Comparison of ENCODE assay signal across 22 cellular contexts in the genomic region with DNA sequence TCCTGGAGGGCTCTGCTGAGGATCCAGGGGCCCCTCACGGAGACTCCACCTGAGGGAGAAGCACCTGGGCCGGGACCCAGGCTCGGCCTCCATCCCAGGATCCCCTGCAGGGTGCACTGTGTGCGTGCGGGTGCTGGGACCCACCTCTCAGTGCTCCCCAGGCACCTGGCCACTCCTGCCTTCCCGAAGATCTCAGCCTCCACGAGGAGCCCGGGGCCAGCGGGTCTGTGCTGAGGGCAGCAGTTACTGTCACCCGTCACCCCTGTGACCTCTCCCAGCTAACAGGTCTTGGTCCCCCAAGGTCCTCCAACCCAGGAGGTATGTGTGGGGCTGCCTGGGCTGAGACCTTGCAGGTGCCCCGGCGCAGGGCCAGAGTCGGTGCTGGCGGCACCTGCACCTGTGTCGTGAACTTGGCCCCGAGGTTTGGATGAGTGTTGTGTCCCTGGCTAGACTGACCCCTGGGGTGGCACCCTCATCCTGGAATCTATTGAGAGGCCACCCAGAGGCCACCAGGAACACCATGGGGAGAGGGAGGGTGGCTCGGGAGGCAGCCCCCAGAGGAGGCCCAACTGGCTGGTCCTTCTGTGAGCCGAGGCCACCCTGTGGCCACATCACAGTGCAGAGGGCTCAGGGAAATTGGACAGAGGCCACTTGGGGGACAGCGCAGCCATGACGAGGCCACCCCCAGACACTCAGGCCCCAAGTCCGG. TPM values are rescaled to one million over a fixed set of nuclear protein-coding genes. Genes with fewer than 3 reads are reported as not detected.
A peak's percentile ranks its signal among the peaks of the same experiment; 100 is the strongest.
DNase-seq lines count a peak whose midpoint lies in the region; ATAC-seq and TF ChIP-seq lines count a peak whose summit lies in the region.
"Had no signal": no experiment of that assay in that cellular context is flagged by ENCODE, and none has a peak within 500 bp of the region (broad histone marks: within the 10 kb centered on the region; RNA-seq: fewer than 3 reads in every experiment).

No MANE protein-coding gene starts in this region.

- no peak overlapping the region for H3K9ac ChIP-seq in SK-N-SH

- intact Hi-C loops in posterior vena cava (cut with DNase I), result loop anchor here (5.0 kb wide), 2 partner anchors 36 to 46 kb away; no protein-coding TSS in a partner anchor

- DNase-seq in SK-N-SH (peak; percentile 33), foreskin fibroblast (no peak), posterior vena cava (ENCODE audit: low spot score) (peak; percentile 72), NAMALWA (ENCODE audit: low spot score) (no peak), anterior cingulate cortex (lab: John Stamatoyannopoulos, UW) (no peak)
- DNase-seq: activated CD4-positive, alpha-beta T cell treated with anti-CD3 and anti-CD28 coated beads, Interleukin-2, amount 10 ng/mL, durations not matched to agents 7 days and 5 days; activated CD8-positive, alpha-beta memory T cell treated with anti-CD3 and anti-CD28 coated beads, Interleukin-2, amount 50 U/mL, for 48 hours; activated gamma-delta T cell treated with Interleukin-2 at 50 U/mL for 16 hours; central memory CD4-positive, alpha-beta T cell; DMS79 treated with DMSO at 0.1 percent for 48 hours; H7; midbrain; NCI-H1105; NCI-H2081; NCI-H510A treated with DMSO at 0.1 percent for 48 hours; substantia nigra; uterus had no signal

- H3K9me2 ChIP-seq in SK-N-SH, result no peaks in the 10 kb centered on the region

- H3K27me3 ChIP-seq in SK-N-SH (ENCODE audit: insufficient read depth), result no peaks in the 10 kb centered on the region
- H3K27me3 ChIP-seq: gastroesophageal sphincter, uterus had no signal

- no peaks in the 10 kb centered on the region for H3K9me3 ChIP-seq in SK-N-SH
- H3K9me3 ChIP-seq: gastroesophageal sphincter, uterus had no signal

- no peak overlapping the region for H3K4me2 ChIP-seq in SK-N-SH

- H3K36me3 ChIP-seq in SK-N-SH (replicated peaks in 1 of 2; ENCODE audit: control insufficient read depth in 1 of 2, insufficient read depth in 2 of 2, low read length in 1 of 2), result peaks cover 0 to 4% of the 10 kb centered on the region in 2 experiments
- H3K36me3 ChIP-seq: uterus had no signal

- H2AFZ ChIP-seq in SK-N-SH (ENCODE audit: low read depth), result no peak overlapping the region

- TF ChIP-seq CTCF in SK-N-SH (IDR thresholded peaks at IDR 0.05), result no peak
- 0 out of 2 replicates have a peak, but pooled peaks have one; percentile 18 for TF ChIP-seq CTCF in VCaP (conservative IDR thresholded peaks at IDR 0.05)
- TF ChIP-seq CTCF in foreskin fibroblast (IDR thresholded peaks at IDR 0.05; ENCODE audit: low read depth, low read length), result peak; percentile 6

- 95% methylated on average over 8 of the region's 21 CpGs for WGBS in SK-N-SH (ENCODE audit: low lambda C conversion rate)

- POLR2A ChIA-PET in SK-N-SH (lab: Yijun Ruan, JAX), result no interaction called here

- no peak for TF ChIP-seq EP300 in SK-N-SH (IDR thresholded peaks at IDR 0.05; ENCODE audit: borderline replicate concordance in 1 of 2, low read depth in 1 of 2, low read length in 1 of 2)

- no peaks in the 10 kb centered on the region for H3F3A ChIP-seq in SK-N-SH (replicated peaks; ENCODE audit: insufficient read depth)

- ATAC-seq in SK-N-SH treated with all-trans-retinoic acid at 6 μM for 48 hours, result no peak
- ATAC-seq in GM18909 (IDR thresholded peaks at IDR 0.05; ENCODE audit: poor library complexity, unreplicated experiment), result no peak
- ATAC-seq: gastroesophageal sphincter had no signal

- no peak overlapping the region for H3K4me3 ChIP-seq in SK-N-SH (ENCODE audit: low read depth in 2 of 2, low read length in 1 of 2)
- H3K4me3 ChIP-seq in foreskin fibroblast (ENCODE audit: low read depth in 1 of 2, low read length in 2 of 2), result no peak overlapping the region
- H3K4me3 ChIP-seq: gastroesophageal sphincter, uterus had no signal

- H3K79me2 ChIP-seq in SK-N-SH (ENCODE audit: insufficient read depth), result no peaks in the 10 kb centered on the region

- no peak for TF ChIP-seq RAD21 in SK-N-SH (IDR thresholded peaks at IDR 0.05; ENCODE audit: low read length)

- no peaks in the 10 kb centered on the region for H3K4me1 ChIP-seq in SK-N-SH (ENCODE audit: control insufficient read depth in 1 of 2, insufficient read depth in 2 of 2, low read depth in 1 of 2, low read length in 1 of 2)
- H3K4me1 ChIP-seq: gastroesophageal sphincter, uterus had no signal

- CTCF ChIA-PET in SK-N-SH (lab: Yijun Ruan, JAX), result interaction anchor here (1.1 to 1.9 kb wide), 2 partner anchors 8 to 58 kb away, joined by 3 to 8 read pairs; no protein-coding TSS in a partner anchor

- H4K20me1 ChIP-seq in SK-N-SH (ENCODE audit: insufficient read depth), result no peaks in the 10 kb centered on the region

- no peak overlapping the region for H3K27ac ChIP-seq in SK-N-SH (ENCODE audit: low read depth in 2 of 2, low read length in 1 of 2)
- no peak overlapping the region for H3K27ac ChIP-seq in VCaP
- H3K27ac ChIP-seq: 22Rv1, gastroesophageal sphincter, uterus had no signal

TF ChIP-seq in SK-N-SH, 30 proteins besides CTCF, POLR2A, EP300 and RAD21 (continues in another document):
- TF ChIP-seq RXRA (IDR thresholded peaks at IDR 0.05; ENCODE audit: borderline replicate concordance, low read depth) (no peak), YY1 (IDR thresholded peaks at IDR 0.05; ENCODE audit: low read depth) (no peak), RCOR1 (IDR thresholded peaks at IDR 0.05; ENCODE audit: low read length) (no peak), TAF1 (IDR thresholded peaks at IDR 0.05; ENCODE audit: borderline replicate concordance, low read depth, low read length) (no peak)
- TF ChIP-seq, protein P1, sequence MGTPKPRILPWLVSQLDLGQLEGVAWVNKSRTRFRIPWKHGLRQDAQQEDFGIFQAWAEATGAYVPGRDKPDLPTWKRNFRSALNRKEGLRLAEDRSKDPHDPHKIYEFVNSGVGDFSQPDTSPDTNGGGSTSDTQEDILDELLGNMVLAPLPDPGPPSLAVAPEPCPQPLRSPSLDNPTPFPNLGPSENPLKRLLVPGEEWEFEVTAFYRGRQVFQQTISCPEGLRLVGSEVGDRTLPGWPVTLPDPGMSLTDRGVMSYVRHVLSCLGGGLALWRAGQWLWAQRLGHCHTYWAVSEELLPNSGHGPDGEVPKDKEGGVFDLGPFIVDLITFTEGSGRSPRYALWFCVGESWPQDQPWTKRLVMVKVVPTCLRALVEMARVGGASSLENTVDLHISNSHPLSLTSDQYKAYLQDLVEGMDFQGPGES (IDR thresholded peaks at IDR 0.05; ENCODE audit: low read depth, low read length), result no peak

TF ChIP-seq in SK-N-SH treated with all-trans-retinoic acid at 6 μM for 48 hours, 23 proteins besides CTCF, POLR2A, EP300 and RAD21 (continues in another document):
- TF ChIP-seq ISL1 (CRISPR knock-in tag; IDR thresholded peaks at IDR 0.05), result no peak
- no peak for TF ChIP-seq ESRRG (CRISPR knock-in tag; IDR thresholded peaks at IDR 0.05)
- no peak for TF ChIP-seq TCF4 (CRISPR knock-in tag; IDR thresholded peaks at IDR 0.05; ENCODE audit: borderline replicate concordance)
- no peak for TF ChIP-seq ZFP30 (CRISPR knock-in tag; IDR thresholded peaks at IDR 0.05)
- TF ChIP-seq, protein P2, sequence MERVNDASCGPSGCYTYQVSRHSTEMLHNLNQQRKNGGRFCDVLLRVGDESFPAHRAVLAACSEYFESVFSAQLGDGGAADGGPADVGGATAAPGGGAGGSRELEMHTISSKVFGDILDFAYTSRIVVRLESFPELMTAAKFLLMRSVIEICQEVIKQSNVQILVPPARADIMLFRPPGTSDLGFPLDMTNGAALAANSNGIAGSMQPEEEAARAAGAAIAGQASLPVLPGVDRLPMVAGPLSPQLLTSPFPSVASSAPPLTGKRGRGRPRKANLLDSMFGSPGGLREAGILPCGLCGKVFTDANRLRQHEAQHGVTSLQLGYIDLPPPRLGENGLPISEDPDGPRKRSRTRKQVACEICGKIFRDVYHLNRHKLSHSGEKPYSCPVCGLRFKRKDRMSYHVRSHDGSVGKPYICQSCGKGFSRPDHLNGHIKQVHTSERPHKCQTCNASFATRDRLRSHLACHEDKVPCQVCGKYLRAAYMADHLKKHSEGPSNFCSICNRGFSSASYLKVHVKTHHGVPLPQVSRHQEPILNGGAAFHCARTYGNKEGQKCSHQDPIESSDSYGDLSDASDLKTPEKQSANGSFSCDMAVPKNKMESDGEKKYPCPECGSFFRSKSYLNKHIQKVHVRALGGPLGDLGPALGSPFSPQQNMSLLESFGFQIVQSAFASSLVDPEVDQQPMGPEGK (CRISPR knock-in tag; IDR thresholded peaks at IDR 0.05; ENCODE audit: borderline replicate concordance), result no peak
- no peak for TF ChIP-seq GLIS3 (CRISPR knock-in tag; IDR thresholded peaks at IDR 0.05)
- TF ChIP-seq ZNF8 (CRISPR knock-in tag; IDR thresholded peaks at IDR 0.05), result no peak
- no peak for TF ChIP-seq ZNF70 (CRISPR knock-in tag; IDR thresholded peaks at IDR 0.05)
- no peak for TF ChIP-seq ARNTL (CRISPR knock-in tag; IDR thresholded peaks at IDR 0.05; ENCODE audit: borderline replicate concordance, low read depth)
- TF ChIP-seq BACH2 (CRISPR knock-in tag; IDR thresholded peaks at IDR 0.05; ENCODE audit: borderline replicate concordance), result no peak
- TF ChIP-seq RARB (CRISPR knock-in tag; IDR thresholded peaks at IDR 0.05), result no peak
- no peak for TF ChIP-seq ZNF565 (CRISPR knock-in tag; conservative IDR thresholded peaks at IDR 0.05; ENCODE audit: low read depth)
- TF ChIP-seq TOX (CRISPR knock-in tag; IDR thresholded peaks at IDR 0.05; ENCODE audit: borderline replicate concordance), result no peak
- TF ChIP-seq, protein P3, sequence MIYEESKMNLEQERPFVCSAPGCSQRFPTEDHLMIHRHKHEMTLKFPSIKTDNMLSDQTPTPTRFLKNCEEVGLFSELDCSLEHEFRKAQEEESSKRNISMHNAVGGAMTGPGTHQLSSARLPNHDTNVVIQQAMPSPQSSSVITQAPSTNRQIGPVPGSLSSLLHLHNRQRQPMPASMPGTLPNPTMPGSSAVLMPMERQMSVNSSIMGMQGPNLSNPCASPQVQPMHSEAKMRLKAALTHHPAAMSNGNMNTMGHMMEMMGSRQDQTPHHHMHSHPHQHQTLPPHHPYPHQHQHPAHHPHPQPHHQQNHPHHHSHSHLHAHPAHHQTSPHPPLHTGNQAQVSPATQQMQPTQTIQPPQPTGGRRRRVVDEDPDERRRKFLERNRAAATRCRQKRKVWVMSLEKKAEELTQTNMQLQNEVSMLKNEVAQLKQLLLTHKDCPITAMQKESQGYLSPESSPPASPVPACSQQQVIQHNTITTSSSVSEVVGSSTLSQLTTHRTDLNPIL (CRISPR knock-in tag; IDR thresholded peaks at IDR 0.05; ENCODE audit: low read depth), result no peak

RNA-seq across cellular contexts. Expression of a gene that starts 17.6 kb away (rescaled TPM):
- 13.7 and 16.3 TPM in 2 replicates for polyA plus RNA-seq in SK-N-SH (2012; rRNA removed)
- polyA plus RNA-seq in SK-N-SH (2012; cell fraction: cytosol; rRNA removed), result 9.6 and 10.3 TPM in 2 replicates
- 35.5 and 38.1 TPM in 2 replicates for polyA plus RNA-seq in SK-N-SH (2012; cell fraction: nucleus; rRNA removed)
- 1 to 10 TPM; 3.8 to 5.5 TPM for total RNA-seq in posterior vena cava

RNA-seq across cellular contexts. Expression of a gene that starts 17.9 kb away (rescaled TPM):
- 181 and 189 TPM in 2 replicates for polyA plus RNA-seq in SK-N-SH (2012; rRNA removed)
- 176 and 236 TPM in 2 replicates for polyA plus RNA-seq in SK-N-SH (2012; cell fraction: cytosol; rRNA removed)
- polyA plus RNA-seq in SK-N-SH (2012; cell fraction: nucleus; rRNA removed), result 214 and 301 TPM in 2 replicates
- total RNA-seq in posterior vena cava, result 100 to 1,000 TPM in 1 of 2 donors, 10 to 100 TPM in 1; 93.7 to 101 TPM

RNA-seq across cellular contexts. Expression of a gene that starts 38.7 kb away (rescaled TPM):
- 25.7 and 28.6 TPM in 2 replicates for polyA plus RNA-seq in SK-N-SH (2012; rRNA removed)
- 15.1 and 21.5 TPM in 2 replicates for polyA plus RNA-seq in SK-N-SH (2012; cell fraction: cytosol; rRNA removed)
- 36.3 and 37.8 TPM in 2 replicates for polyA plus RNA-seq in SK-N-SH (2012; cell fraction: nucleus; rRNA removed)
- 10 to 100 TPM; 10.9 to 13.1 TPM for total RNA-seq in posterior vena cava

Comparison
In these comparisons a context has a peak if more than half of its experiments do, and no peak if none do; other contexts are left out.
1. DNase-seq: peak in SK-N-SH (single experiment) and posterior vena cava (single experiment); none in foreskin fibroblast (0 of 2), NAMALWA (single experiment) and anterior cingulate cortex (0 of 58).